8 cellular contexts compared by ENCODE assay signal in genomic region chr16:56608043-56608875, GRCh38. TPM values are rescaled to one million over a fixed set of nuclear protein-coding genes. Genes with fewer than 3 reads are reported as not detected.
DNase-seq lines count a peak whose midpoint lies in the region; ATAC-seq and TF ChIP-seq lines count a peak whose summit lies in the region.

MT2A (plus strand) TSS chr16:56608584; CDS start chr16:56608656, 72 bp downstream.

- peaks cover 18 to 27% (median 19%) of the 10 kb centered on the region in 3 donors for H3K4me1 Mint-ChIP-seq in IgD-negative memory B cell
- peaks cover 65% of the 10 kb centered on the region for H3K4me1 Mint-ChIP-seq in activated T-cell treated with anti-CD3 and anti-CD28 coated beads, Interleukin-2, amount 50 U/mL, for 24 hours (ENCODE audit: low read depth)

- peak within 1 kb of the TSS; percentile 83 to 95 (median 93) for H3K4me3 Mint-ChIP-seq in IgD-negative memory B cell
- peak within 1 kb of the TSS; percentile 95 for H3K4me3 Mint-ChIP-seq in activated T-cell treated with anti-CD3 and anti-CD28 coated beads, Interleukin-2, amount 50 U/mL, for 24 hours

- no peaks in the 10 kb centered on the region for H3K9me3 Mint-ChIP-seq in IgD-negative memory B cell
- no peaks in the 10 kb centered on the region for H3K9me3 Mint-ChIP-seq in activated T-cell treated with anti-CD3 and anti-CD28 coated beads, Interleukin-2, amount 50 U/mL, for 24 hours

- peak within 1 kb of the TSS; percentile 95 for H3K27ac ChIP-seq in muscle layer of colon (ENCODE audit: low read depth, low read length)

- H3K9ac ChIP-seq in muscle layer of colon (ENCODE audit: low read length): peak within 1 kb of the TSS; percentile 68

- H3K9me3 ChIP-seq in muscle layer of colon (ENCODE audit: low read length): no peaks in the 10 kb centered on the region

- H3K4me1 ChIP-seq in muscle layer of colon (ENCODE audit: insufficient read depth, low read length): peaks cover 41% of the 10 kb centered on the region

- H3K4me3 ChIP-seq in muscle layer of colon (ENCODE audit: low read depth in 1 of 2, low read length in 2 of 2): peak within 1 kb of the TSS; percentile 67 to 72

- DNase-seq in DMS153 treated with DMSO at 0.1 percent for 48 hours (lab: John Stamatoyannopoulos, UW; ENCODE audit: unreplicated experiment) (peak; percentile 97), erythroblast (lab: John Stamatoyannopoulos, UW) (peak; percentile 97)
- peak; percentile 90 for DNase-seq in activated T-cell treated with anti-CD3 and anti-CD28 coated beads, Interleukin-2, amount 50 U/mL, for 24 hours
- DNase-seq in stimulated activated CD8-positive, alpha-beta memory T cell treated with anti-CD3 and anti-CD28 coated beads, Interleukin-7, amount 100 ng/mL, for 24 hours (ENCODE audit: low read depth): peak; percentile 76

- H3K36me3 ChIP-seq in muscle layer of colon (ENCODE audit: insufficient read depth, low read length): no peaks in the 10 kb centered on the region

- H3K36me3 Mint-ChIP-seq in IgD-negative memory B cell: no peaks in the 10 kb centered on the region
- peaks cover 11% of the 10 kb centered on the region for H3K36me3 Mint-ChIP-seq in activated T-cell treated with anti-CD3 and anti-CD28 coated beads, Interleukin-2, amount 50 U/mL, for 24 hours (ENCODE audit: low read depth)

- H3K27me3 ChIP-seq in muscle layer of colon (ENCODE audit: control insufficient read depth in 1 of 2, insufficient read depth in 2 of 2, low read length in 2 of 2): no peaks in the 10 kb centered on the region

- H3K27me3 Mint-ChIP-seq in IgD-negative memory B cell: no peaks in the 10 kb centered on the region
- no peaks in the 10 kb centered on the region for H3K27me3 Mint-ChIP-seq in activated T-cell treated with anti-CD3 and anti-CD28 coated beads, Interleukin-2, amount 50 U/mL, for 24 hours

- peak within 1 kb of the TSS; percentile 70 to 92 (median 84) for H3K27ac Mint-ChIP-seq in IgD-negative memory B cell
- H3K27ac Mint-ChIP-seq in activated T-cell treated with anti-CD3 and anti-CD28 coated beads, Interleukin-2, amount 50 U/mL, for 24 hours: peak within 1 kb of the TSS; percentile 93

- peak; percentile 41 for TF ChIP-seq POLR2A in erythroblast (IDR thresholded peaks at IDR 0.05; ENCODE audit: low read length)

- ATAC-seq in GM21576 (IDR thresholded peaks at IDR 0.05; ENCODE audit: unreplicated experiment): peak; percentile 77

TF ChIP-seq in PFSK-1, 5 proteins besides CTCF, POLR2A, EP300 and RAD21:
- no peak for TF ChIP-seq TAF1 (IDR thresholded peaks at IDR 0.05; ENCODE audit: borderline replicate concordance, insufficient read depth, low read length)
- no peak for TF ChIP-seq POLR2AphosphoS5 (IDR thresholded peaks at IDR 0.05; ENCODE audit: low read depth, low read length)
- TF ChIP-seq SIN3A (IDR thresholded peaks at IDR 0.05; ENCODE audit: borderline replicate concordance, insufficient read depth, low read length): peak; percentile 76; the same call in 1 of the 2 replicates
- TF ChIP-seq FOXP2 (optimal IDR thresholded peaks at IDR 0.05; ENCODE audit: borderline replicate concordance, extremely low read depth, extremely low read length, insufficient read depth): peak; percentile 66

RNA-seq across cellular contexts. Expression of gene MT2A, which starts in this region (rescaled TPM):
- 40.8 TPM for polyA plus RNA-seq in IgD-negative memory B cell
- 11.5 TPM for polyA plus RNA-seq in PFSK-1 (2012; ENCODE audit: insufficient read length, low read depth)

Comparison
In these comparisons a context has a peak if more than half of its experiments do, and no peak if none do; other contexts are left out.
1. Peak in every context shown above with its lines: DNase-seq, ATAC-seq, H3K4me3 ChIP-seq and H3K27ac ChIP-seq.